1 cellular context compared by ENCODE assay signal in the genomic region with DNA sequence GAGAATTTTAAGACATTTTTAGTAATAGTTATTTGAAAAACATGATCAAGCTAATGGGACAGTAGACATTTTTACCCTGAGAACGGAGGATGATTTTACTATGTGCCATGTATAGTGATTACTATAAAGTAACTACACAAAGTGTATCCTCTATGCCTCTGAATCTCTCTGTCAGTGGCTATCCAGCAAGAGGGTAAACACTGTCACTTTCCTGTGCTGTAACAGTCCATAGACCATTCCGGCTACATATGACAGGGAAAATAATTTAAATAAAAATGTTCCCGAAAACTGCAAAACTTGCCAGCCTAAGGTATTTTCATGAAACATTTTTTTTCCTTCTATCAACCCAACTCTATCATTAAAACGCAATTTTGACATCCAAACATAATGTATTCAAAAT.
TF ChIP-seq lines count a peak whose summit lies in the region.

No MANE protein-coding gene starts in this region.

TF ChIP-seq in HepG2, 621 proteins besides CTCF, POLR2A, EP300 and RAD21 (continued from another document):
- TF ChIP-seq, protein P1, sequence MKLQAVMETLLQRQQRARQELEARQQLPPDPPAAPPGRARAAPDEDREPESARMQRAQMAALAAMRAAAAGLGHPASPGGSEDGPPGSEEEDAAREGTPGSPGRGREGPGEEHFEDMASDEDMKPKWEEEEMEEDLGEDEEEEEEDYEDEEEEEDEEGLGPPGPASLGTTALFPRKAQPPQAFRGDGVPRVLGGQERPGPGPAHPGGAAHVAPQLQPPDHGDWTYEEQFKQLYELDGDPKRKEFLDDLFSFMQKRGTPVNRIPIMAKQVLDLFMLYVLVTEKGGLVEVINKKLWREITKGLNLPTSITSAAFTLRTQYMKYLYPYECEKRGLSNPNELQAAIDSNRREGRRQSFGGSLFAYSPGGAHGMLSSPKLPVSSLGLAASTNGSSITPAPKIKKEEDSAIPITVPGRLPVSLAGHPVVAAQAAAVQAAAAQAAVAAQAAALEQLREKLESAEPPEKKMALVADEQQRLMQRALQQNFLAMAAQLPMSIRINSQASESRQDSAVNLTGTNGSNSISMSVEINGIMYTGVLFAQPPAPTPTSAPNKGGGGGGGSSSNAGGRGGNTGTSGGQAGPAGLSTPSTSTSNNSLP (IDR thresholded peaks at IDR 0.05; ENCODE audit: low read depth, low read length), result 0 out of 2 replicates have a peak, but pooled peaks have one; percentile 18
- TF ChIP-seq RBFOX2 (IDR thresholded peaks at IDR 0.05; ENCODE audit: low read depth, low read length), result no peak
- TF ChIP-seq ZNF260 (CRISPR knock-in tag; IDR thresholded peaks at IDR 0.05; ENCODE audit: borderline replicate concordance, low read depth), result no peak
- TF ChIP-seq, protein P2, sequence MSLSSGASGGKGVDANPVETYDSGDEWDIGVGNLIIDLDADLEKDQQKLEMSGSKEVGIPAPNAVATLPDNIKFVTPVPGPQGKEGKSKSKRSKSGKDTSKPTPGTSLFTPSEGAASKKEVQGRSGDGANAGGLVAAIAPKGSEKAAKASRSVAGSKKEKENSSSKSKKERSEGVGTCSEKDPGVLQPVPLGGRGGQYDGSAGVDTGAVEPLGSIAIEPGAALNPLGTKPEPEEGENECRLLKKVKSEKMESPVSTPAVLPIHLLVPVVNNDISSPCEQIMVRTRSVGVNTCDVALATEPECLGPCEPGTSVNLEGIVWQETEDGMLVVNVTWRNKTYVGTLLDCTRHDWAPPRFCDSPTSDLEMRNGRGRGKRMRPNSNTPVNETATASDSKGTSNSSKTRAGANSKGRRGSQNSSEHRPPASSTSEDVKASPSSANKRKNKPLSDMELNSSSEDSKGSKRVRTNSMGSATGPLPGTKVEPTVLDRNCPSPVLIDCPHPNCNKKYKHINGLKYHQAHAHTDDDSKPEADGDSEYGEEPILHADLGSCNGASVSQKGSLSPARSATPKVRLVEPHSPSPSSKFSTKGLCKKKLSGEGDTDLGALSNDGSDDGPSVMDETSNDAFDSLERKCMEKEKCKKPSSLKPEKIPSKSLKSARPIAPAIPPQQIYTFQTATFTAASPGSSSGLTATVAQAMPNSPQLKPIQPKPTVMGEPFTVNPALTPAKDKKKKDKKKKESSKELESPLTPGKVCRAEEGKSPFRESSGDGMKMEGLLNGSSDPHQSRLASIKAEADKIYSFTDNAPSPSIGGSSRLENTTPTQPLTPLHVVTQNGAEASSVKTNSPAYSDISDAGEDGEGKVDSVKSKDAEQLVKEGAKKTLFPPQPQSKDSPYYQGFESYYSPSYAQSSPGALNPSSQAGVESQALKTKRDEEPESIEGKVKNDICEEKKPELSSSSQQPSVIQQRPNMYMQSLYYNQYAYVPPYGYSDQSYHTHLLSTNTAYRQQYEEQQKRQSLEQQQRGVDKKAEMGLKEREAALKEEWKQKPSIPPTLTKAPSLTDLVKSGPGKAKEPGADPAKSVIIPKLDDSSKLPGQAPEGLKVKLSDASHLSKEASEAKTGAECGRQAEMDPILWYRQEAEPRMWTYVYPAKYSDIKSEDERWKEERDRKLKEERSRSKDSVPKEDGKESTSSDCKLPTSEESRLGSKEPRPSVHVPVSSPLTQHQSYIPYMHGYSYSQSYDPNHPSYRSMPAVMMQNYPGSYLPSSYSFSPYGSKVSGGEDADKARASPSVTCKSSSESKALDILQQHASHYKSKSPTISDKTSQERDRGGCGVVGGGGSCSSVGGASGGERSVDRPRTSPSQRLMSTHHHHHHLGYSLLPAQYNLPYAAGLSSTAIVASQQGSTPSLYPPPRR (CRISPR knock-in tag; IDR thresholded peaks at IDR 0.05; ENCODE audit: borderline replicate concordance), result no peak
- TF ChIP-seq ZNF280D (CRISPR knock-in tag; IDR thresholded peaks at IDR 0.05), result no peak
- no peak for TF ChIP-seq THYN1 (CRISPR knock-in tag; IDR thresholded peaks at IDR 0.05; ENCODE audit: borderline replicate concordance, low read depth)
- TF ChIP-seq ZBTB20 (CRISPR knock-in tag; IDR thresholded peaks at IDR 0.05; ENCODE audit: borderline replicate concordance, low read depth), result no peak
- no peak for TF ChIP-seq CEBPB (IDR thresholded peaks at IDR 0.05; ENCODE audit: borderline replicate concordance, low read depth, low read length)
- no peak for TF ChIP-seq SMC3 (IDR thresholded peaks at IDR 0.05; ENCODE audit: low read length)
- no peak for TF ChIP-seq ZNF282 (IDR thresholded peaks at IDR 0.05; ENCODE audit: partially characterized antibody)
- TF ChIP-seq ZNF24 (IDR thresholded peaks at IDR 0.05), result no peak
- no peak for TF ChIP-seq ZNF724P (CRISPR knock-in tag; IDR thresholded peaks at IDR 0.05; ENCODE audit: borderline replicate concordance)
TF ChIP-seq in HepG2: peak in this region for 18.
